ENCODE assay signal across 20 cellular contexts in genomic region chr2:80302001-80302464, GRCh38. TPM values are rescaled to one million over a fixed set of nuclear protein-coding genes. Genes with fewer than 3 reads are reported as not detected.
DNase-seq lines count a peak whose midpoint lies in the region; ATAC-seq and TF ChIP-seq lines count a peak whose summit lies in the region.
"Had no signal": no experiment of that assay in that cellular context is flagged by ENCODE, and none has a peak within 500 bp of the region (broad histone marks: within the 10 kb centered on the region; RNA-seq: fewer than 3 reads in every experiment).

No MANE protein-coding gene starts in this region.

- peak overlapping the region; percentile 94 for H2BK15ac ChIP-seq in neuronal stem cell (ENCODE audit: low read length)

- H2AFZ ChIP-seq in neuronal stem cell (ENCODE audit: low read length), result no peak overlapping the region

- peak overlapping the region; percentile 91 for H2BK5ac ChIP-seq in neuronal stem cell (ENCODE audit: low read length)

- no peak overlapping the region for H2BK120ac ChIP-seq in neuronal stem cell (ENCODE audit: low read depth, low read length)

- H3K14ac ChIP-seq in neuronal stem cell (ENCODE audit: low read length), result peak overlapping the region; percentile 95

- TF ChIP-seq CTCF in brain microvascular endothelial cell (IDR thresholded peaks at IDR 0.05; ENCODE audit: low read depth, low read length, missing control alignments), result no peak

- H3K27me3 ChIP-seq in iPS-15b (ENCODE audit: control insufficient read depth, insufficient read depth, low read length) (peaks cover 56% of the 10 kb centered on the region), neuronal stem cell (ENCODE audit: control insufficient read depth in 3 of 3, insufficient read depth in 3 of 3, low read depth in 1 of 3, low read length in 3 of 3) (peaks cover 13 to 46% (median 42%) of the 10 kb centered on the region in 3 experiments), brain microvascular endothelial cell (replicated peaks) (peaks cover 15% of the 10 kb centered on the region)

- H4K8ac ChIP-seq in neuronal stem cell (ENCODE audit: low read depth, low read length), result peak overlapping the region; percentile 53

- H3K9me3 ChIP-seq in iPS-15b (ENCODE audit: control insufficient read depth, insufficient read depth, low read length) (no peaks in the 10 kb centered on the region), neuronal stem cell (replicated peaks in 1 of 2; ENCODE audit: control insufficient read depth in 2 of 2, insufficient read depth in 1 of 2, low read depth in 1 of 2, low read length in 2 of 2) (no peaks in the 10 kb centered on the region)
- H3K9me3 ChIP-seq: lower lobe of right lung, upper lobe of right lung had no signal

- no peaks in the 10 kb centered on the region for H3K79me1 ChIP-seq in neuronal stem cell (ENCODE audit: low read depth, low read length)

- H2AK5ac ChIP-seq in neuronal stem cell (ENCODE audit: low read depth, low read length), result peak overlapping the region; percentile 64

- no peak overlapping the region for H3K4ac ChIP-seq in neuronal stem cell (ENCODE audit: low read length)

- H3K4me3 ChIP-seq in iPS-15b (ENCODE audit: low read depth, low read length), result peak overlapping the region; percentile 43
- H3K4me3 ChIP-seq in neuronal stem cell (ENCODE audit: low read length in 2 of 2), result peak overlapping the region in 1 of 2 donors; percentile 31
- no peak overlapping the region for H3K4me3 ChIP-seq in brain microvascular endothelial cell (ENCODE audit: low read depth, low read length)
- H3K4me3 ChIP-seq: lower lobe of right lung, upper lobe of right lung had no signal

- peak overlapping the region; percentile 75 for H2BK12ac ChIP-seq in neuronal stem cell (ENCODE audit: low read length)

- peak overlapping the region; percentile 96 for H3K23ac ChIP-seq in neuronal stem cell (ENCODE audit: low read depth, low read length, poor library complexity)

- in situ Hi-C loops in brain microvascular endothelial cell (cut with HindIII; ENCODE audit: low pct_ligation_motif_present, low sequenced_read_pairs), result no loop called here

- H3K36me3 ChIP-seq in iPS-15b (ENCODE audit: control insufficient read depth, insufficient read depth, low read length) (no peaks in the 10 kb centered on the region), neuronal stem cell (replicated peaks in 1 of 2; ENCODE audit: control insufficient read depth in 2 of 2, insufficient read depth in 2 of 2, low read length in 2 of 2) (no peaks in the 10 kb centered on the region), brain microvascular endothelial cell (replicated peaks) (no peaks in the 10 kb centered on the region)
- H3K36me3 ChIP-seq: lower lobe of right lung, upper lobe of right lung had no signal

- DNase-seq in ELF-1 (ENCODE audit: low read depth, low spot score), result peak; percentile 36
- DNase-seq in neuronal stem cell (ENCODE audit: low spot score), result no peak
- DNase-seq in NCI-H1694 (lab: John Stamatoyannopoulos, UW), result no peak
- no peak for DNase-seq in activated CD4-positive, alpha-beta T cell treated with anti-CD3 and anti-CD28 coated beads for 48 hours
- DNase-seq in brain microvascular endothelial cell, result no peak
- DNase-seq: activated CD4-positive, alpha-beta memory T cell treated with anti-CD3 and anti-CD28 coated beads for 36 hours; CD4-positive, CD25-positive, alpha-beta regulatory T cell; DMS79; hippocampal formation; lower lobe of right lung; naive thymus-derived CD8-positive, alpha-beta T cell; NCI-H1436; stimulated activated CD4-positive, alpha-beta T cell treated with anti-CD3 and anti-CD28 coated beads, Interleukin-15, amount 100 ng/mL, for 24 hours; stimulated activated naive CD4-positive, alpha-beta T cell; SW 1271; upper lobe of right lung had no signal

- H3K4me1 ChIP-seq in iPS-15b (ENCODE audit: control insufficient read depth, insufficient read depth, low read length) (peaks cover 26% of the 10 kb centered on the region), neuronal stem cell (ENCODE audit: control insufficient read depth in 2 of 2, insufficient read depth in 1 of 2, low read depth in 1 of 2, low read length in 2 of 2) (peaks cover 2 to 13% of the 10 kb centered on the region in 2 donors)

- ATAC-seq in HG03469 (IDR thresholded peaks at IDR 0.05; ENCODE audit: unreplicated experiment), result no peak
- ATAC-seq: HepG2; naive thymus-derived CD8-positive, alpha-beta T cell had no signal

- H3K18ac ChIP-seq in neuronal stem cell (ENCODE audit: low read length), result peak overlapping the region; percentile 93

- H3K27ac ChIP-seq in angular gyrus (ENCODE audit: low read depth, low read length) (peak overlapping the region; percentile 84), neuronal stem cell (replicated peaks; ENCODE audit: low read length) (no peak overlapping the region), brain microvascular endothelial cell (no peak overlapping the region)
- H3K27ac ChIP-seq: lower lobe of right lung, upper lobe of right lung had no signal

- H3K4me2 ChIP-seq in neuronal stem cell (ENCODE audit: insufficient read depth, low read length, poor library complexity, severe bottlenecking), result peak overlapping the region; percentile 93

- no peak overlapping the region for H4K91ac ChIP-seq in neuronal stem cell (ENCODE audit: low read depth, low read length, poor library complexity)

- H3K9ac ChIP-seq in iPS-15b (ENCODE audit: low read depth, low read length), result peak overlapping the region; percentile 55
- H3K9ac ChIP-seq in neuronal stem cell (ENCODE audit: low read depth, low read length, poor library complexity), result peak overlapping the region; percentile 71

- no CpG with 5 or more reads among the region's 16 CpGs for WGBS in neuronal stem cell (ENCODE audit: extremely low coverage in 2 of 2, insufficient read length in 2 of 2, insufficient replicate concordance in 1 of 2), 2 donors

RNA-seq across cellular contexts. Expression of gene LRRTM1, which starts 2.5 kb away (rescaled TPM):
- polyA plus RNA-seq in neuronal stem cell (2013, experiment 1 of 2), result 0.14 TPM
- polyA plus RNA-seq in neuronal stem cell (2013, experiment 2 of 2), result 0.10 TPM
- polyA plus RNA-seq: CD4-positive, CD25-positive, alpha-beta regulatory T cell; HepG2; naive thymus-derived CD8-positive, alpha-beta T cell had no signal
